1 cellular context compared by ENCODE assay signal in genomic region chr16:2204727-2205103, GRCh38.
TF ChIP-seq lines count a peak whose summit lies in the region.

No MANE protein-coding gene starts in this region.

TF ChIP-seq in endothelial cell of umbilical vein, 7 proteins besides CTCF, POLR2A, EP300 and RAD21:
- TF ChIP-seq JUN (IDR thresholded peaks at IDR 0.05; ENCODE audit: borderline replicate concordance, insufficient read depth, insufficient read length, low read depth) (no peak), MYC (IDR thresholded peaks at IDR 0.05; ENCODE audit: low read depth, low read length) (no peak), MAX (IDR thresholded peaks at IDR 0.05; ENCODE audit: insufficient read depth, insufficient read length) (no peak), FOS (IDR thresholded peaks at IDR 0.05; ENCODE audit: borderline replicate concordance, insufficient read depth, low read length) (no peak), POLR2AphosphoS5 (IDR thresholded peaks at IDR 0.05; ENCODE audit: insufficient read depth, low read depth, low read length) (no peak), EZH2 (IDR thresholded peaks at IDR 0.05; ENCODE audit: borderline replicate concordance, low read depth, low read length, severe bottlenecking) (no peak), GATA2 (IDR thresholded peaks at IDR 0.05; ENCODE audit: insufficient read depth, insufficient read length, low read depth, low read length) (no peak)
